ENCODE assay signal across 13 cellular contexts in the genomic region with DNA sequence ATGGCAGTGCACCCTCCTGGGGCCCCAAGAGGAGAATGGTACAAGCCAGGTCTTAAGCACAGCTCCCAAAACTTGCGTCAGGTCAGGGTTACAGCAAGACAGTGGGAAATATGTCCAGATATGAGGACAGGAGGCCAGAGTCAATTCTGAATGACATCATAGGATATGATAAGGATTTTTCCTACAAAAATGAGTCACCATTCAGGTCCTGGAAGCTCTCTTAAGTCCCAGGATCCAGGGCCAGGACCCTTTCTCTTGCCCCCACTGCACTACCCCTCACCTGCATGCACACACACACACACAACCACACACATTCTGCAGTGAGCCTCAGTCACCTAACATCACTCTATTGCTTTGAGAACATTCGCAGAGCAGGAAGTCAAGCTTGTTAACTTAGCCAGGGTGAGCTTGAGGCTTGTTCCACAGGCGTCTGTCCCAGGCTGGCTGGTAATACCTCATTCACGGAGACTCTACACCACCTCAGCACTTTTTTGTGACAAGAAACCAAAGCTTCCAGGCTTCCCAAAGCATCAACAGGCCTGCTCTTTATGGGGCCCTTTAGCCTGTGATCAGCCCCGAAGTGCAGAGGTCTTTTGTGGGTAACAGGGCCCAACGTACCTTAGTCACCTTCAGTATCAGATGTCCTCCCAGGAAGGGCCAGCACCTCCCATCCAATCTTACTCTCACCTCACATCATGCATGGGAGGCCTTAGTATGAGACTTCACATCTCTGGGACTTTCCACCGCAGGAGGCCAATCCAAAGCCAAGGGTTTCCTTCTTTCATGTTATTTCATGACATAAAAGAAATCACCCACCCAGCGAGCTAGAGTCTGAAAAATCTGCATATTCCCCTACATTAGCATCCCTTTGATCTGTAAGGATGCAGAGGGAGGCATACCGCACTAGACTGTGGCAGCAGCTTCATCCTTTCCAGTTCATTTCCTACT.
DNase-seq lines count a peak whose midpoint lies in the region; ATAC-seq, FAIRE-seq and TF ChIP-seq lines count a peak whose summit lies in the region.
"Had no signal": no experiment of that assay in that cellular context is flagged by ENCODE, and none has a peak within 500 bp of the region (broad histone marks: within the 10 kb centered on the region; RNA-seq: fewer than 3 reads in every experiment).

No MANE protein-coding gene starts in this region.

- no TSS peak for BruUV-seq in HepG2 (replicated peaks; lab: Mats Ljungman, UMichigan)

- peaks cover 25% of the 10 kb centered on the region for H3K4me1 Mint-ChIP-seq in CD8-positive, alpha-beta T cell (ENCODE audit: low read depth)
- H3K4me1 Mint-ChIP-seq in activated naive CD8-positive, alpha-beta T cell treated with anti-CD3 and anti-CD28 coated beads, Interleukin-2, amount 10 ng/mL, durations not matched to agents 7 days and 5 days = peaks cover 24% of the 10 kb centered on the region

- intact Hi-C loops in CD8-positive, alpha-beta T cell (cut with DNase I, micrococcal nuclease) = loop anchor here in 1 of 2 experiments (2.0 kb wide), 1 partner anchor 21 kb away; no protein-coding TSS in a partner anchor
- intact Hi-C loops in HepG2 (cut with micrococcal nuclease; ENCODE audit: unreplicated experiment) (no loop called here), prostate gland (cut with DNase I) (no loop called here)

- H3K4me3 Mint-ChIP-seq in CD8-positive, alpha-beta T cell = peak overlapping the region; percentile 1
- peak overlapping the region; percentile 59 for H3K4me3 Mint-ChIP-seq in activated naive CD8-positive, alpha-beta T cell treated with anti-CD3 and anti-CD28 coated beads, Interleukin-2, amount 10 ng/mL, durations not matched to agents 7 days and 5 days
- H3K4me3 Mint-ChIP-seq: dendritic cell treated with granulocyte-macrophage colony-stimulating factor and Interleukin-4, amounts not matched to agents 40 ng/mL and 50 ng/mL, for 4 days had no signal

- H3K27me3 ChIP-seq in CD8-positive, alpha-beta T cell (ENCODE audit: insufficient read depth, low read length) = no peaks in the 10 kb centered on the region
- H3K27me3 ChIP-seq in HepG2 (ENCODE audit: control insufficient read depth in 1 of 2, insufficient read depth in 2 of 2, low read length in 2 of 2) (peaks cover 0 to 12% of the 10 kb centered on the region in 2 experiments; a peak in 2 of 5 replicates), prostate gland (replicated peaks; ENCODE audit: insufficient read depth) (no peaks in the 10 kb centered on the region)

- H3K9ac ChIP-seq in HepG2 (ENCODE audit: insufficient read depth, low read depth, low read length) = no peak overlapping the region

- no peak for TF ChIP-seq CTCF in CD8-positive, alpha-beta T cell (IDR thresholded peaks at IDR 0.05)
- TF ChIP-seq CTCF in HepG2 (CRISPR knock-in tag; IDR thresholded peaks at IDR 0.05) (no peak), prostate gland (IDR thresholded peaks at IDR 0.05) (no peak)

- in situ Hi-C loops in HepG2 (cut with HindIII; ENCODE audit: extremely low pct_ligation_motif_present, low pct_unique_long_range_greater_than_20kb) = no loop called here

- H3K4me3 ChIP-seq in CD8-positive, alpha-beta T cell (ENCODE audit: low read depth, low read length) = no peak overlapping the region
- H3K4me3 ChIP-seq in HepG2 (replicated peaks in 1 of 3; ENCODE audit: insufficient read depth in 1 of 3, low read depth in 2 of 3, low read length in 3 of 3) (no peak overlapping the region), prostate gland (no peak overlapping the region)

- 22% methylated on average over 9 of the region's 9 CpGs for WGBS in HepG2 (ENCODE audit: low lambda C conversion rate)
- WGBS in prostate gland = 91% methylated on average over 9 of the region's 9 CpGs

- H3K4me2 ChIP-seq in HepG2 (ENCODE audit: low read depth, low read length) = no peak overlapping the region

- DNase-seq in CD8-positive, alpha-beta T cell = peak in 3 of 7 experiments; percentile 13 to 61 (median 18)
- DNase-seq in RKO (ENCODE audit: low spot score) (peak; percentile 23), HepG2 (ENCODE audit: low spot score) (no peak), prostate gland (ENCODE audit: low spot score) (no peak), NOMO-1 treated with DMSO at 0.1 percent for 48 hours (lab: John Stamatoyannopoulos, UW; ENCODE audit: unreplicated experiment) (no peak), NCI-H1092 (lab: John Stamatoyannopoulos, UW) (no peak)
- DNase-seq in activated naive CD8-positive, alpha-beta T cell treated with anti-CD3 and anti-CD28 coated beads, Interleukin-2, amount 10 ng/mL, durations not matched to agents 7 days and 5 days = no peak
- DNase-seq: NCI-H526, small intestine had no signal

- TF ChIP-seq POLR2A in HepG2 (IDR thresholded peaks at IDR 0.05; ENCODE audit: insufficient read depth in 1 of 2, low read depth in 2 of 2, low read length in 2 of 2) (no peak), prostate gland (IDR thresholded peaks at IDR 0.05) (no peak)

- no peaks in the 10 kb centered on the region for H4K20me1 ChIP-seq in HepG2 (ENCODE audit: insufficient read depth, low read length)

- H3K27me3 Mint-ChIP-seq in CD8-positive, alpha-beta T cell (ENCODE audit: low read depth) = no peaks in the 10 kb centered on the region
- H3K27me3 Mint-ChIP-seq in activated naive CD8-positive, alpha-beta T cell treated with anti-CD3 and anti-CD28 coated beads, Interleukin-2, amount 10 ng/mL, durations not matched to agents 7 days and 5 days = peaks cover 2% of the 10 kb centered on the region

- FAIRE-seq in HepG2 (lab: Jason Lieb, UNC) = no peak
- FAIRE-seq: GM12892, small intestine had no signal

- H3K79me2 ChIP-seq in HepG2 (ENCODE audit: insufficient read depth, low read length) = no peaks in the 10 kb centered on the region

- H3K27ac ChIP-seq in CD8-positive, alpha-beta T cell (ENCODE audit: low read depth, low read length) = no peak overlapping the region
- H3K27ac ChIP-seq in HepG2 (ENCODE audit: extremely low read length, insufficient read depth, low read length) = no peak overlapping the region
- no peak overlapping the region for H3K27ac ChIP-seq in prostate gland
- H3K27ac ChIP-seq: C4-2B had no signal

- peak overlapping the region; percentile 77 for H3K27ac Mint-ChIP-seq in CD8-positive, alpha-beta T cell
- peak overlapping the region; percentile 88 for H3K27ac Mint-ChIP-seq in activated naive CD8-positive, alpha-beta T cell treated with anti-CD3 and anti-CD28 coated beads, Interleukin-2, amount 10 ng/mL, durations not matched to agents 7 days and 5 days

- no peaks in the 10 kb centered on the region for H3K36me3 Mint-ChIP-seq in CD8-positive, alpha-beta T cell
- no peaks in the 10 kb centered on the region for H3K36me3 Mint-ChIP-seq in activated naive CD8-positive, alpha-beta T cell treated with anti-CD3 and anti-CD28 coated beads, Interleukin-2, amount 10 ng/mL, durations not matched to agents 7 days and 5 days

- H3K9me3 ChIP-seq in CD8-positive, alpha-beta T cell (ENCODE audit: low read length) = no peaks in the 10 kb centered on the region
- H3K9me3 ChIP-seq in HepG2 (ENCODE audit: low read length) = no peaks in the 10 kb centered on the region
- no peaks in the 10 kb centered on the region for H3K9me3 ChIP-seq in prostate gland

- POLR2A ChIA-PET in CD8-positive, alpha-beta T cell (lab: Charles Lee) = interaction anchor here (0.9 kb wide), 1 partner anchor 414 kb away, joined by 3 read pairs; a partner anchor contains a TSS
- POLR2A ChIA-PET in activated naive CD8-positive, alpha-beta T cell treated with anti-CD3 and anti-CD28 coated beads, Interleukin-2, amount 10 ng/mL, durations not matched to agents 7 days and 5 days (lab: Charles Lee) = interaction anchor here (0.5 to 0.9 kb wide), 4 partner anchors 12 to 490 kb away, joined by 3 to 4 read pairs (median 3); no protein-coding TSS in a partner anchor
- POLR2A ChIA-PET in HepG2 (lab: Yijun Ruan, JAX) = no interaction called here

- TF ChIP-seq RAD21 in HepG2 (CRISPR knock-in tag; IDR thresholded peaks at IDR 0.05) = no peak

- H3K9me3 Mint-ChIP-seq in CD8-positive, alpha-beta T cell = no peaks in the 10 kb centered on the region
- H3K9me3 Mint-ChIP-seq in activated naive CD8-positive, alpha-beta T cell treated with anti-CD3 and anti-CD28 coated beads, Interleukin-2, amount 10 ng/mL, durations not matched to agents 7 days and 5 days = no peaks in the 10 kb centered on the region
- H3K9me3 Mint-ChIP-seq: dendritic cell treated with granulocyte-macrophage colony-stimulating factor and Interleukin-4, amounts not matched to agents 40 ng/mL and 50 ng/mL, for 4 days had no signal

- CTCF ChIA-PET in CD8-positive, alpha-beta T cell (lab: Charles Lee) = no interaction called here
- CTCF ChIA-PET in HepG2 (lab: Yijun Ruan, JAX; ENCODE audit: low intra/inter-chr PET ratio, low total read pairs) = no interaction called here

- peaks cover 25% of the 10 kb centered on the region for H3K4me1 ChIP-seq in CD8-positive, alpha-beta T cell (ENCODE audit: insufficient read depth, low read length)
- H3K4me1 ChIP-seq in HepG2 (ENCODE audit: insufficient read depth, low read length) (peaks cover 2% of the 10 kb centered on the region; the same call in 1 of the 2 replicates), prostate gland (replicated peaks) (no peaks in the 10 kb centered on the region)

- H2AFZ ChIP-seq in HepG2 (ENCODE audit: low read length) = no peak overlapping the region

- ATAC-seq in CD8-positive, alpha-beta T cell = peak; percentile 81
- peak; percentile 80 for ATAC-seq in activated naive CD8-positive, alpha-beta T cell treated with anti-CD3 and anti-CD28 coated beads, Interleukin-2, amount 10 ng/mL, durations not matched to agents 7 days and 5 days (ENCODE audit: low read depth)
- ATAC-seq in HepG2 (no peak), HG03565 (IDR thresholded peaks at IDR 0.05; ENCODE audit: unreplicated experiment) (no peak)

- TF ChIP-seq EP300 in HepG2 (IDR thresholded peaks at IDR 0.05; ENCODE audit: low read depth in 2 of 2, low read length in 2 of 2) (no peak), HepG2 (CRISPR knock-in tag; IDR thresholded peaks at IDR 0.05; ENCODE audit: borderline replicate concordance) (no peak)

- no peaks in the 10 kb centered on the region for H3K36me3 ChIP-seq in CD8-positive, alpha-beta T cell (ENCODE audit: insufficient read depth, low read length)
- H3K36me3 ChIP-seq in HepG2 (replicated peaks in 1 of 2; ENCODE audit: control insufficient read depth in 1 of 2, insufficient read depth in 2 of 2, low read length in 2 of 2) = no peaks in the 10 kb centered on the region
- no peaks in the 10 kb centered on the region for H3K36me3 ChIP-seq in prostate gland

TF ChIP-seq in HepG2, 621 proteins besides CTCF, POLR2A, EP300 and RAD21:
- TF ChIP-seq ATF7 (IDR thresholded peaks at IDR 0.05) (peak; percentile 81), ATF7 (CRISPR knock-in tag; IDR thresholded peaks at IDR 0.05) (no peak), PHF20 (CRISPR knock-in tag; IDR thresholded peaks at IDR 0.05) (no peak), CREB1 (IDR thresholded peaks at IDR 0.05) (peak; percentile 19; the same call in 1 of the 2 replicates), CREB1 (CRISPR knock-in tag; IDR thresholded peaks at IDR 0.05) (no peak)

Comparison
In these comparisons a context has a peak if more than half of its experiments do, and no peak if none do; other contexts are left out.
1. ATAC-seq: peak in CD8-positive, alpha-beta T cell (single experiment) and activated naive CD8-positive, alpha-beta T cell treated with anti-CD3 and anti-CD28 coated beads, Interleukin-2, amount 10 ng/mL, durations not matched to agents 7 days and 5 days (single experiment); none in HepG2 (single experiment) and HG03565 (single experiment).